In the genomic region with DNA sequence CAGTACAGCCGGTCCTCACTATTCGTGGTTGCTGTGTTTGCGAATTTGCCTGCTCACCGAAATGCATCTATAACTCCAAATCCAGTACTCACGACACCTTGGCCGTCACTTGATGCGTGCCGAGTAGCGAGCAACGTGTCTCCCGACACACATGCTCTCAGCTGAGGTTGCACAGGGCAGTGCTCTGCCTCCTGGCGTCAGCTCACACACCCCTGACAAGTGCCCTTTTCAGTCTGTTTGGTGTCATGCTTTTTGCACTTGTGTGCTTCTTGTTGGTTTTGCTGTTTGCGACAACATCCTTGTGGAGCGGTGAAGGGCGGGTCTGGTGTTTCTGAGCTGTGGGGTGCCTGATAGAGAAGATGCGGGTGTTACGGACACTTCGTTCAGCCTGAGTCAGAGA, we compare ENCODE assay signal across 16 cellular contexts.
DNase-seq lines count a peak whose midpoint lies in the region; ATAC-seq, FAIRE-seq and TF ChIP-seq lines count a peak whose summit lies in the region.
"Had no signal": no experiment of that assay in that cellular context is flagged by ENCODE, and none has a peak within 500 bp of the region (broad histone marks: within the 10 kb centered on the region; RNA-seq: fewer than 3 reads in every experiment).

No MANE protein-coding gene starts in this region.

- no peak overlapping the region for H3K4me3 Mint-ChIP-seq in activated T-cell treated with anti-CD3 and anti-CD28 coated beads, Interleukin-2, amount 50 U/mL, for 4 hours
- no peak overlapping the region for H3K4me3 Mint-ChIP-seq in CD4-positive, alpha-beta T cell
- H3K4me3 Mint-ChIP-seq: CD4-positive, alpha-beta memory T cell; HFFc6 had no signal

- TF ChIP-seq CTCF in K562 (IDR thresholded peaks at IDR 0.05 in 2 of 3, conservative IDR thresholded peaks at IDR 0.05 in 1 of 3; ENCODE audit: insufficient read depth in 2 of 3, low read depth in 1 of 3, low read length in 3 of 3), result 0 out of 6 replicates have a peak, but pooled peaks of 2 of the 3 experiments have one; percentile 16 to 29
- no peak for TF ChIP-seq CTCF in osteoblast (IDR thresholded peaks at IDR 0.05; ENCODE audit: extremely low read depth, low read depth, low read length)
- TF ChIP-seq CTCF in CD4-positive, alpha-beta T cell (IDR thresholded peaks at IDR 0.05), result no peak

- no peaks in the 10 kb centered on the region for H3K4me1 Mint-ChIP-seq in activated T-cell treated with anti-CD3 and anti-CD28 coated beads, Interleukin-2, amount 50 U/mL, for 4 hours (ENCODE audit: low read depth)
- no peaks in the 10 kb centered on the region for H3K4me1 Mint-ChIP-seq in CD4-positive, alpha-beta T cell (ENCODE audit: low read depth)
- H3K4me1 Mint-ChIP-seq: CD4-positive, alpha-beta memory T cell had no signal

- TF ChIP-seq RAD21 in K562 (CRISPR knock-in tag; conservative IDR thresholded peaks at IDR 0.05 in 1 of 2, IDR thresholded peaks at IDR 0.05 in 1 of 2), result no peak; a peak in 1 of 4 replicates

- POLR2A ChIA-PET in K562 (lab: Yijun Ruan, JAX), result interaction anchor here (0.5 kb wide), 1 partner anchor 159 kb away, joined by 4 read pairs; no protein-coding TSS in a partner anchor
- POLR2A ChIA-PET in CD4-positive, alpha-beta T cell (lab: Charles Lee), result no interaction called here

- FAIRE-seq in K562 (lab: Jason Lieb, UNC), result peak; percentile 58

- no peaks in the 10 kb centered on the region for H3K36me3 ChIP-seq in K562 (ENCODE audit: control insufficient read depth, insufficient read depth, low read length)
- H3K36me3 ChIP-seq in osteoblast (ENCODE audit: insufficient read depth, low read length), result no peaks in the 10 kb centered on the region

- H3K36me3 Mint-ChIP-seq in activated T-cell treated with anti-CD3 and anti-CD28 coated beads, Interleukin-2, amount 50 U/mL, for 4 hours (ENCODE audit: insufficient read depth), result no peaks in the 10 kb centered on the region
- no peaks in the 10 kb centered on the region for H3K36me3 Mint-ChIP-seq in CD4-positive, alpha-beta T cell (ENCODE audit: low read depth)
- H3K36me3 Mint-ChIP-seq: CD4-positive, alpha-beta memory T cell had no signal

- H3K4me3 ChIP-seq in K562 (no peak overlapping the region), osteoblast (ENCODE audit: insufficient read depth, low read length) (no peak overlapping the region)
- H3K4me3 ChIP-seq: PC-9 had no signal

- peak; percentile 84 for DNase-seq in DMS79 (lab: John Stamatoyannopoulos, UW)
- DNase-seq in NCI-H128 (lab: John Stamatoyannopoulos, UW; ENCODE audit: unreplicated experiment), result peak; percentile 30
- peak in 1 of 4 experiments; percentile 12 for DNase-seq in K562 (ENCODE audit: extremely low read depth in 1 of 4, low spot score in 3 of 4)
- DNase-seq in osteoblast (ENCODE audit: insufficient read length, low spot score, missing footprints), result peak; percentile 27
- no peak for DNase-seq in activated T-cell treated with anti-CD3 and anti-CD28 coated beads, Interleukin-2, amount 50 U/mL, for 4 hours
- DNase-seq in CD4-positive, alpha-beta T cell, result no peak
- DNase-seq in NCI-H2029 treated with DMSO at 0.1 percent for 48 hours (lab: John Stamatoyannopoulos, UW), result no peak
- DNase-seq: AML-193; CD4-positive, alpha-beta memory T cell; GOT3; HFFc6; NCI-H1105 treated with DMSO at 0.1 percent for 48 hours; NCI-H2081; NCI-H2227 treated with DMSO at 0.1 percent for 48 hours; NCI-H748 treated with DMSO at 0.1 percent for 48 hours; PC-9 had no signal

- CTCF ChIA-PET in K562 (lab: Yijun Ruan, JAX; ENCODE audit: low intra/inter-chr PET ratio), result no interaction called here
- CTCF ChIA-PET in CD4-positive, alpha-beta T cell (lab: Charles Lee), result no interaction called here

- H3K9me3 ChIP-seq in K562 (replicated peaks; ENCODE audit: control insufficient read depth, insufficient read depth, low read depth, low read length), result no peaks in the 10 kb centered on the region
- H3K9me3 ChIP-seq in osteoblast (ENCODE audit: low read depth, low read length), result no peaks in the 10 kb centered on the region
- no peaks in the 10 kb centered on the region for H3K9me3 ChIP-seq in CD4-positive, alpha-beta T cell (ENCODE audit: control insufficient read depth, low read length)

- TF ChIP-seq EP300 in K562 (IDR thresholded peaks at IDR 0.05; ENCODE audit: low read length), result no peak

- WGBS in K562 (ENCODE audit: insufficient coverage, low coverage, missing lambda C conversion rate), result 6% methylated on average over 13 of the region's 18 CpGs

- H3K27ac Mint-ChIP-seq in CD4-positive, alpha-beta T cell, result no peak overlapping the region
- H3K27ac Mint-ChIP-seq: CD4-positive, alpha-beta memory T cell; HFFc6 had no signal

- H3K79me2 ChIP-seq in K562 (ENCODE audit: control insufficient read depth, insufficient read depth, low read length) (no peaks in the 10 kb centered on the region), osteoblast (ENCODE audit: insufficient read depth, low read length) (no peaks in the 10 kb centered on the region)

- no peak for TF ChIP-seq POLR2A in K562 (conservative IDR thresholded peaks at IDR 0.05)

- peak; percentile 85 for ATAC-seq in K562
- no peak for ATAC-seq in activated T-cell treated with anti-CD3 and anti-CD28 coated beads, Interleukin-2, amount 50 U/mL, for 4 hours
- ATAC-seq in CD4-positive, alpha-beta T cell (ENCODE audit: poor library complexity), result no peak

- in situ Hi-C loops in K562 (cut with MboI), result no loop called here

- H4K20me1 ChIP-seq in K562 (replicated peaks; ENCODE audit: control insufficient read depth, insufficient read depth, low read length), result peaks cover 3% of the 10 kb centered on the region; the same call in 1 of the 2 replicates
- H4K20me1 ChIP-seq in osteoblast (ENCODE audit: insufficient read depth, low read length), result no peaks in the 10 kb centered on the region

- H3K27me3 Mint-ChIP-seq in activated T-cell treated with anti-CD3 and anti-CD28 coated beads, Interleukin-2, amount 50 U/mL, for 4 hours (ENCODE audit: low read depth), result no peaks in the 10 kb centered on the region
- H3K27me3 Mint-ChIP-seq in CD4-positive, alpha-beta T cell, result no peaks in the 10 kb centered on the region

- H2AFZ ChIP-seq in K562 (ENCODE audit: low read depth, low read length), result peak overlapping the region; percentile 40; the same call in 1 of the 2 replicates
- no peak overlapping the region for H2AFZ ChIP-seq in osteoblast (ENCODE audit: low read length)
- H2AFZ ChIP-seq: PC-9 had no signal

- BruUV-seq in K562 (replicated peaks; lab: Mats Ljungman, UMichigan), result no TSS peak

- no peak overlapping the region for H3K4me2 ChIP-seq in K562 (ENCODE audit: insufficient read depth, low read length)
- no peak overlapping the region for H3K4me2 ChIP-seq in osteoblast (ENCODE audit: insufficient read depth, low read length)
- H3K4me2 ChIP-seq: PC-9 had no signal

- H3K9ac ChIP-seq in K562 (ENCODE audit: insufficient read depth in 1 of 2, low read depth in 2 of 2, low read length in 2 of 2), result no peak overlapping the region

- no peaks in the 10 kb centered on the region for H3K9me1 ChIP-seq in K562 (ENCODE audit: control insufficient read depth, insufficient read depth, low read length)

- H3K27ac ChIP-seq in K562 (ENCODE audit: extremely low read depth, low read depth, low read length), result no peak overlapping the region
- no peak overlapping the region for H3K27ac ChIP-seq in osteoblast (ENCODE audit: low read depth, low read length)
- H3K27ac ChIP-seq in CD4-positive, alpha-beta T cell (ENCODE audit: low read depth, low read length), result no peak overlapping the region
- H3K27ac ChIP-seq: PC-9 had no signal

- intact Hi-C loops in K562 (cut with micrococcal nuclease), result no loop called here
- intact Hi-C loops in CD4-positive, alpha-beta T cell (cut with DNase I, micrococcal nuclease), result no loop called here

- H3K9me3 Mint-ChIP-seq in activated T-cell treated with anti-CD3 and anti-CD28 coated beads, Interleukin-2, amount 50 U/mL, for 4 hours, result no peaks in the 10 kb centered on the region
- H3K9me3 Mint-ChIP-seq in CD4-positive, alpha-beta T cell, result no peaks in the 10 kb centered on the region
- H3K9me3 Mint-ChIP-seq: HFFc6 had no signal

- H3K27me3 ChIP-seq in K562 (ENCODE audit: control insufficient read depth in 2 of 2, insufficient read depth in 2 of 2, low read length in 2 of 2), result peaks cover 34 to 65% of the 10 kb centered on the region in 2 experiments
- peaks cover 4% of the 10 kb centered on the region for H3K27me3 ChIP-seq in osteoblast (ENCODE audit: insufficient read depth, low read length)
- no peaks in the 10 kb centered on the region for H3K27me3 ChIP-seq in CD4-positive, alpha-beta T cell (ENCODE audit: control insufficient read depth, insufficient read depth, low read length)

- H3K4me1 ChIP-seq in K562 (replicated peaks in 1 of 2; ENCODE audit: control insufficient read depth in 2 of 2, insufficient read depth in 2 of 2, low read length in 2 of 2) (peaks cover 0 to 4% of the 10 kb centered on the region in 2 experiments; a peak in 1 of 5 replicates), osteoblast (ENCODE audit: insufficient read depth, low read length) (no peaks in the 10 kb centered on the region)

TF ChIP-seq in K562, 482 proteins besides CTCF, POLR2A, EP300 and RAD21 (continues in another document):
- TF ChIP-seq ZNF239 (CRISPR knock-in tag; IDR thresholded peaks at IDR 0.05) (no peak), RNF2 (IDR thresholded peaks at IDR 0.05) (peak; percentile 48; the same call in 1 of the 2 replicates), BRD4 (IDR thresholded peaks at IDR 0.05) (no peak), NFIC (IDR thresholded peaks at IDR 0.05) (no peak), KAT2B (IDR thresholded peaks at IDR 0.05; ENCODE audit: low read depth, low read length) (no peak), EHMT2 (IDR thresholded peaks at IDR 0.05) (no peak), GTF2F1 (IDR thresholded peaks at IDR 0.05; ENCODE audit: low read depth, low read length) (no peak), ZNF212 (CRISPR knock-in tag; IDR thresholded peaks at IDR 0.05) (no peak)
- TF ChIP-seq, protein P1, sequence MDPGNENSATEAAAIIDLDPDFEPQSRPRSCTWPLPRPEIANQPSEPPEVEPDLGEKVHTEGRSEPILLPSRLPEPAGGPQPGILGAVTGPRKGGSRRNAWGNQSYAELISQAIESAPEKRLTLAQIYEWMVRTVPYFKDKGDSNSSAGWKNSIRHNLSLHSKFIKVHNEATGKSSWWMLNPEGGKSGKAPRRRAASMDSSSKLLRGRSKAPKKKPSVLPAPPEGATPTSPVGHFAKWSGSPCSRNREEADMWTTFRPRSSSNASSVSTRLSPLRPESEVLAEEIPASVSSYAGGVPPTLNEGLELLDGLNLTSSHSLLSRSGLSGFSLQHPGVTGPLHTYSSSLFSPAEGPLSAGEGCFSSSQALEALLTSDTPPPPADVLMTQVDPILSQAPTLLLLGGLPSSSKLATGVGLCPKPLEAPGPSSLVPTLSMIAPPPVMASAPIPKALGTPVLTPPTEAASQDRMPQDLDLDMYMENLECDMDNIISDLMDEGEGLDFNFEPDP (CRISPR knock-in tag; IDR thresholded peaks at IDR 0.05), result no peak

Comparison
In these comparisons a context has a peak if more than half of its experiments do, and no peak if none do; other contexts are left out.
1. DNase-seq: peak in DMS79 (single experiment), NCI-H128 (single experiment) and osteoblast (single experiment); none in activated T-cell treated with anti-CD3 and anti-CD28 coated beads, Interleukin-2, amount 50 U/mL, for 4 hours (single experiment), CD4-positive, alpha-beta T cell (0 of 10) and NCI-H2029 treated with DMSO at 0.1 percent for 48 hours (single experiment).
2. CTCF ChIP-seq: peak in K562 (2 of 3); none in osteoblast (single experiment) and CD4-positive, alpha-beta T cell (single experiment).